In the genomic region with DNA sequence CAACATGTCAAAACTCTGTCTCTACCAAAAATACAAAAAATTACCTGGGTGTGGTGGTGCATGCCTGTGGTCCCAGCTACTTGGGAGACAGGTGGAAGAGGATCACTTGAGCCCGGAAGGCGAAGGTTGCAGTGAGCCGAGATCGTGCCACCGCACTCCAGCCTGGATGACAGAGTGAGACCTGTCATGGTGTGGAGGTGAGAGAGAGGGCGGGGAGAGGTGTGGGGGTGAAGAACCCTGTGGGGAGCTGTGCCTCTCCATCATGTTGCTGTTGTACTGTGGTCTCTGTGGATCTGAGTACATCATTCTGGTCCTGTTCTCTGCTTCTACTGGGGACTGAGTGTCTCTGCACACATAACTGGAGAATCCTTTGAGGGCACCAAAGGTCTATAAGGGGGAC, we compare ENCODE assay signal across 1 cellular context.
A peak's percentile ranks its signal among the peaks of the same experiment; 100 is the strongest.
TF ChIP-seq lines count a peak whose summit lies in the region.

No MANE protein-coding gene starts in this region.

TF ChIP-seq in K562, 482 proteins besides CTCF, POLR2A, EP300 and RAD21:
- TF ChIP-seq, protein P1, sequence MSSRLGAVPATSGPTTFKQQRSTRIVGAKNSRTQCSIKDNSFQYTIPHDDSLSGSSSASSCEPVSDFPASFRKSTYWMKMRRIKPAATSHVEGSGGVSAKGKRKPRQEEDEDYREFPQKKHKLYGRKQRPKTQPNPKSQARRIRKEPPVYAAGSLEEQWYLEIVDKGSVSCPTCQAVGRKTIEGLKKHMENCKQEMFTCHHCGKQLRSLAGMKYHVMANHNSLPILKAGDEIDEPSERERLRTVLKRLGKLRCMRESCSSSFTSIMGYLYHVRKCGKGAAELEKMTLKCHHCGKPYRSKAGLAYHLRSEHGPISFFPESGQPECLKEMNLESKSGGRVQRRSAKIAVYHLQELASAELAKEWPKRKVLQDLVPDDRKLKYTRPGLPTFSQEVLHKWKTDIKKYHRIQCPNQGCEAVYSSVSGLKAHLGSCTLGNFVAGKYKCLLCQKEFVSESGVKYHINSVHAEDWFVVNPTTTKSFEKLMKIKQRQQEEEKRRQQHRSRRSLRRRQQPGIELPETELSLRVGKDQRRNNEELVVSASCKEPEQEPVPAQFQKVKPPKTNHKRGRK (tag; IDR thresholded peaks at IDR 0.05), result no peak
- TF ChIP-seq MTF1 (CRISPR knock-in tag; IDR thresholded peaks at IDR 0.05; ENCODE audit: borderline replicate concordance) (no peak), SMAD1 (IDR thresholded peaks at IDR 0.05; ENCODE audit: low read depth, low read length, partially characterized antibody) (no peak), YY1 (IDR thresholded peaks at IDR 0.05; ENCODE audit: borderline replicate concordance in 1 of 3, control insufficient read depth in 1 of 3, extremely low read depth in 1 of 3, insufficient read depth in 3 of 3, insufficient read length in 1 of 3, insufficient replicate concordance in 2 of 3, low read depth in 1 of 3, low read length in 2 of 3) (no peak), ZNF77 (CRISPR knock-in tag; IDR thresholded peaks at IDR 0.05) (no peak), SUPT5H (IDR thresholded peaks at IDR 0.05) (0 out of 2 replicates have a peak, but pooled peaks have one; percentile 26), PHTF2 (CRISPR knock-in tag; IDR thresholded peaks at IDR 0.05) (no peak), ILK (tag; IDR thresholded peaks at IDR 0.05; ENCODE audit: borderline replicate concordance, low read depth) (no peak)
